In the genomic region with DNA sequence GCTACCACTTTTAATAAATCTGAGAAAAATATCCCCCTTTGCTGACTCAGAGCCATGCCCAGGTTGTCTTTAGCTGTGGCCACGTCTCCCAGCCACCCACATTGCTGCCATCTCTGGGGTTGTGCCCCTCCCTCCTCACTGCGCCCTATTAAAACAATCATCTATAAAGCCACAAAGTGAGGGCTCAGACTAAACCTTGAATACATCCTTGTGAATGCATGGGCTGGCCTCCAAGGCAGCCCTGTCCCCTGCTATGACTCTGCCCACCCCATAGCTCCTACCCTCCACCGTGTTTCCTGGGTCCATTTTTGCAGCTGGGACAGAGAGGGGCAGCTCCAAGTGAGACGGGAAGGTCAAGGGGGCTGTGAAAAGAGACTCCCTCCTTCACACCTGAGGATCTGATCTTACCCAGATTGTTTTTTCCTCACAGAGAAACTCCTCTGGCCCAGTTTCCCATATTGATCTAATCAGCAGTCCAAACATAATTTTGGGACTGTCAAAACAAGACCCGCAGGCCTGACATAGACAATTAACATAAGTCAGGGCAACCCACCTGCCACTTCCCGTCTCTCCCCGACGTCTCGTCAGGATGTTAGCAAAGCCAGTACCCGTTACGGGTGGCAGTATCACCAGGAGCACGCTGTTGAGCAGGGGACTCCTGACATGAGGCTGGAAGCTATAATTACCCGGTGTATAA, we compare ENCODE assay signal across 18 cellular contexts.
DNase-seq lines count a peak whose midpoint lies in the region; ATAC-seq, FAIRE-seq and TF ChIP-seq lines count a peak whose summit lies in the region.
"Had no signal": no experiment of that assay in that cellular context is flagged by ENCODE, and none has a peak within 500 bp of the region (broad histone marks: within the 10 kb centered on the region; RNA-seq: fewer than 3 reads in every experiment).

No MANE protein-coding gene starts in this region.

- H3K27me3 ChIP-seq in Caco-2 (replicated peaks; ENCODE audit: control insufficient read depth, insufficient read depth, low read length) (no peaks in the 10 kb centered on the region), RWPE2 (ENCODE audit: insufficient read depth, poor library complexity, severe bottlenecking) (no peaks in the 10 kb centered on the region), trophoblast cell (ENCODE audit: insufficient read depth, low read length) (no peaks in the 10 kb centered on the region), vagina (no peaks in the 10 kb centered on the region), sigmoid colon (no peaks in the 10 kb centered on the region)

- H3K4me2 ChIP-seq in trophoblast cell (ENCODE audit: low read length): peak overlapping the region; percentile 4

- H3K27ac ChIP-seq in RWPE2 (ENCODE audit: poor library complexity, severe bottlenecking) (peak overlapping the region; percentile 29), trophoblast cell (ENCODE audit: low read depth, low read length) (peak overlapping the region; percentile 75), vagina (no peak overlapping the region), sigmoid colon (no peak overlapping the region)
- H3K27ac ChIP-seq: parathyroid adenoma had no signal

- peak overlapping the region; percentile 25 for H4K8ac ChIP-seq in trophoblast cell (ENCODE audit: low read depth, low read length)

- peaks cover 29% of the 10 kb centered on the region for H3K79me1 ChIP-seq in trophoblast cell (ENCODE audit: low read length)

- H4K12ac ChIP-seq in trophoblast cell (ENCODE audit: low read depth, low read length): no peak overlapping the region

- TSS peak; percentile 31 for BruUV-seq in Caco-2 (replicated peaks; lab: Mats Ljungman, UMichigan)

- H3K18ac ChIP-seq in trophoblast cell (ENCODE audit: low read length): peak overlapping the region; percentile 22

- no peak for ATAC-seq in RWPE2 (ENCODE audit: low read depth)
- ATAC-seq: left ventricle myocardium superior had no signal

- H3K9ac ChIP-seq in trophoblast cell (ENCODE audit: low read length): no peak overlapping the region
- H3K9ac ChIP-seq: parathyroid adenoma had no signal

- H2AFZ ChIP-seq in trophoblast cell (ENCODE audit: insufficient read depth, low read length, poor library complexity): no peak overlapping the region
- H2AFZ ChIP-seq: parathyroid adenoma had no signal

- no peak for DNase-seq in Caco-2
- DNase-seq in RWPE2 (ENCODE audit: low spot score): no peak
- peak in 1 of 2 donors; percentile 90 for DNase-seq in trophoblast cell
- DNase-seq in nephron progenitor cell: no peak
- DNase-seq in vagina (ENCODE audit: extremely low spot score in 2 of 2): no peak
- DNase-seq in sigmoid colon: no peak
- no peak for DNase-seq in putamen (ENCODE audit: low spot score)
- DNase-seq: activated CD4-positive, alpha-beta T cell treated with anti-CD3 and anti-CD28 coated beads, Interleukin-2, amount 50 U/mL, for 1 hour; activated naive CD4-positive, alpha-beta T cell; amniotic stem cell; central memory CD4-positive, alpha-beta T cell; effector CD4-positive, alpha-beta T cell; left ventricle myocardium superior; NCI-H1694; stimulated activated CD4-positive, alpha-beta T cell treated with anti-CD3 and anti-CD28 coated beads, Interleukin-4, amount 100 ng/mL, for 24 hours; substantia nigra had no signal

- intact Hi-C loops in Caco-2 (cut with micrococcal nuclease; ENCODE audit: unreplicated experiment) (no loop called here), vagina (cut with DNase I) (no loop called here), sigmoid colon (cut with DNase I) (no loop called here)

- H3K79me2 ChIP-seq in trophoblast cell (ENCODE audit: control insufficient read depth, insufficient read depth, low read length, poor library complexity): peaks cover 2% of the 10 kb centered on the region
- H3K79me2 ChIP-seq: parathyroid adenoma had no signal

- H3K23ac ChIP-seq in trophoblast cell (ENCODE audit: low read length): no peak overlapping the region

- no peak for TF ChIP-seq POLR2A in vagina (IDR thresholded peaks at IDR 0.05)
- TF ChIP-seq POLR2A in sigmoid colon (IDR thresholded peaks at IDR 0.05): peak in 1 of 2 donors; percentile 33

- CTCF ChIA-PET in Caco-2 (lab: Charles Lee): interaction anchor here (1.3 to 1.5 kb wide), 2 partner anchors 61 to 337 kb away, joined by 6 read pairs; no protein-coding TSS in a partner anchor

- no CpG with 5 or more reads among the region's 13 CpGs for WGBS in trophoblast cell (ENCODE audit: extremely low coverage, insufficient coverage, insufficient read length)
- 16 to 60% methylated on average over 13 of the region's 13 CpGs for WGBS in sigmoid colon, 2 donors

- FAIRE-seq in islet of Langerhans (lab: Jason Lieb, UNC): peak; percentile 41

- H3K14ac ChIP-seq in trophoblast cell (ENCODE audit: low read length): peak overlapping the region; percentile 50

- POLR2A ChIA-PET in Caco-2 (lab: Charles Lee): interaction anchor here (0.6 kb wide), 1 partner anchor 96 kb away, joined by 3 read pairs; no protein-coding TSS in a partner anchor

- H3K4me3 Mint-ChIP-seq in Caco-2 (ENCODE audit: unreplicated experiment): peak overlapping the region; percentile 3
- H3K4me3 Mint-ChIP-seq in nephron progenitor cell: no peak overlapping the region

- H2AK5ac ChIP-seq in trophoblast cell (ENCODE audit: low read length): peak overlapping the region; percentile 21

- peak overlapping the region; percentile 82 for H4K91ac ChIP-seq in trophoblast cell (ENCODE audit: low read depth, low read length)

- H3K4ac ChIP-seq in trophoblast cell (ENCODE audit: low read depth, low read length): no peak overlapping the region

- H2BK5ac ChIP-seq in trophoblast cell (ENCODE audit: low read depth, low read length, poor library complexity): peak overlapping the region; percentile 84

- H3K9me3 Mint-ChIP-seq in Caco-2 (ENCODE audit: unreplicated experiment) (no peaks in the 10 kb centered on the region), nephron progenitor cell (no peaks in the 10 kb centered on the region)

- no peak for TF ChIP-seq EP300 in sigmoid colon (IDR thresholded peaks at IDR 0.05)

- no peak overlapping the region for H3K4me3 ChIP-seq in Caco-2 (ENCODE audit: low read depth, low read length)
- H3K4me3 ChIP-seq in RWPE2 (ENCODE audit: severe bottlenecking): no peak overlapping the region
- H3K4me3 ChIP-seq in trophoblast cell (ENCODE audit: low read depth, low read length): no peak overlapping the region
- H3K4me3 ChIP-seq in vagina: no peak overlapping the region
- no peak overlapping the region for H3K4me3 ChIP-seq in sigmoid colon

- H2BK120ac ChIP-seq in trophoblast cell (ENCODE audit: insufficient read depth, low read length, poor library complexity): peak overlapping the region; percentile 55

- H3K36me3 ChIP-seq in Caco-2 (ENCODE audit: control insufficient read depth, insufficient read depth, low read length): no peaks in the 10 kb centered on the region
- no peaks in the 10 kb centered on the region for H3K36me3 ChIP-seq in RWPE2 (ENCODE audit: low read depth)
- H3K36me3 ChIP-seq in trophoblast cell (ENCODE audit: control insufficient read depth in 1 of 2, insufficient read depth in 2 of 2, low read length in 2 of 2): no peaks in the 10 kb centered on the region
- H3K36me3 ChIP-seq in vagina: no peaks in the 10 kb centered on the region
- H3K36me3 ChIP-seq in sigmoid colon: no peaks in the 10 kb centered on the region

- H3K4me1 Mint-ChIP-seq in Caco-2 (ENCODE audit: low read depth, unreplicated experiment) (peaks cover 32% of the 10 kb centered on the region), nephron progenitor cell (peaks cover 58% of the 10 kb centered on the region)

- H3K4me1 ChIP-seq in Caco-2: peaks cover 37% of the 10 kb centered on the region
- peaks cover 13% of the 10 kb centered on the region for H3K4me1 ChIP-seq in RWPE2 (ENCODE audit: insufficient read depth, poor library complexity, severe bottlenecking)
- H3K4me1 ChIP-seq in trophoblast cell (ENCODE audit: control insufficient read depth in 1 of 2, insufficient read depth in 2 of 2, low read length in 2 of 2): peaks cover 32 to 40% of the 10 kb centered on the region in 2 experiments
- H3K4me1 ChIP-seq in vagina: peaks cover 20% of the 10 kb centered on the region
- peaks cover 0 to 8% (median 8%) of the 10 kb centered on the region in 4 donors for H3K4me1 ChIP-seq in sigmoid colon
- H3K4me1 ChIP-seq: parathyroid adenoma had no signal

- H3K27me3 Mint-ChIP-seq in Caco-2 (ENCODE audit: insufficient read depth, unreplicated experiment) (no peaks in the 10 kb centered on the region), nephron progenitor cell (ENCODE audit: low read depth, poor library complexity) (peaks cover 6% of the 10 kb centered on the region)

- H3K9me3 ChIP-seq in Caco-2: no peaks in the 10 kb centered on the region
- no peaks in the 10 kb centered on the region for H3K9me3 ChIP-seq in RWPE2 (ENCODE audit: severe bottlenecking)
- no peaks in the 10 kb centered on the region for H3K9me3 ChIP-seq in trophoblast cell (ENCODE audit: insufficient read depth, low read depth, low read length)
- H3K9me3 ChIP-seq in vagina: no peaks in the 10 kb centered on the region
- H3K9me3 ChIP-seq in sigmoid colon: no peaks in the 10 kb centered on the region

- TF ChIP-seq CTCF in Caco-2 (IDR thresholded peaks at IDR 0.05; ENCODE audit: insufficient read depth in 1 of 2, low read depth in 1 of 2, low read length in 1 of 2, severe bottlenecking in 1 of 2, unreplicated experiment in 1 of 2): no peak
- TF ChIP-seq CTCF in RWPE2 (IDR thresholded peaks at IDR 0.05; ENCODE audit: poor library complexity, severe bottlenecking): no peak
- no peak for TF ChIP-seq CTCF in nephron progenitor cell (IDR thresholded peaks at IDR 0.05)
- TF ChIP-seq CTCF in vagina (IDR thresholded peaks at IDR 0.05): no peak
- no peak for TF ChIP-seq CTCF in sigmoid colon (IDR thresholded peaks at IDR 0.05)

- H2BK12ac ChIP-seq in trophoblast cell (ENCODE audit: low read length): peak overlapping the region; percentile 41

- H3K27ac Mint-ChIP-seq in Caco-2 (ENCODE audit: unreplicated experiment) (peak overlapping the region; percentile 89), nephron progenitor cell (no peak overlapping the region)

- H3K36me3 Mint-ChIP-seq in Caco-2 (ENCODE audit: insufficient read depth, unreplicated experiment) (no peaks in the 10 kb centered on the region), nephron progenitor cell (ENCODE audit: low read depth) (no peaks in the 10 kb centered on the region)

Comparison
In these comparisons a context has a peak if more than half of its experiments do, and no peak if none do; other contexts are left out.
1. H3K27ac ChIP-seq: peak in RWPE2 (single experiment) and trophoblast cell (single experiment); none in vagina (single experiment) and sigmoid colon (0 of 4).